Comparison of ENCODE assay signal across 1 cellular context in the genomic region with DNA sequence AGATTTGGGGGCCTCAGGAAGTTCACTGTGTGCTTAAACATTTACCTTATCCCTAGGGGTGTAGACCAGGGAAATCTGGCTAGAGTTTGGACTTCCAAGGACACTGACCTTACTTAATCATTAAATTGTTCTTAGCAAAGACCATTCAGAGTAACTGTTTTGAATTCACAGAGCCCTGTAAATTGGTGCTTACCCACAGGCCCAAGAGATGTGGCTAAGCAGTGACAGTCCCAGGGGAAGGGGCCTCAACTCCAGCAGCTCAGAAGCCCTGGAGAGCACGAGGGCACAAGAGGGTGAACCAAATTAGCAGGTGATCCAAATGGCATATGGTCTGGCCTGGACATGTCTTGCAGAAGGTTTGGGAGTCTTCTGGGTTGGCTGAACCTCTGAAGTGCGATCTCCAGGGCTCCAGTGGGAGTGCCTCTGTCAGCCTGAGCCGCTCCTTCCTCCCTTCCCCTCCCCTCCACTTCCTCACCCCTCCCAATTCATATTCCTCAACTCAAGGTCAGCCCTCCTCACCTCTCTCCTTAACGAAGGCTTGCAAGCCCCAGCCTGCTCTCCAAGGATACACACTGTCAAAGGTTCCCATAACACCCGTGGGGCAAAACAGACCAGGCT.
A peak's percentile ranks its signal among the peaks of the same experiment; 100 is the strongest.
TF ChIP-seq lines count a peak whose summit lies in the region.

No MANE protein-coding gene starts in this region.

TF ChIP-seq in K562, 482 proteins besides CTCF, POLR2A, EP300 and RAD21:
- TF ChIP-seq SPI1 (IDR thresholded peaks at IDR 0.05; ENCODE audit: borderline replicate concordance, low read depth, low read length) (peak; percentile 83; the same call in 1 of the 2 replicates), NFE2 (IDR thresholded peaks at IDR 0.05; ENCODE audit: low read depth) (no peak), SIN3A (IDR thresholded peaks at IDR 0.05; ENCODE audit: borderline replicate concordance in 2 of 2, control insufficient read depth in 1 of 2, low read depth in 2 of 2, low read length in 2 of 2) (0 out of 4 replicates have a peak, but pooled peaks of 1 of the 2 experiments have one; percentile 13), NONO (IDR thresholded peaks at IDR 0.05; ENCODE audit: low read depth in 2 of 2, low read length in 1 of 2) (no peak), MEIS2 (IDR thresholded peaks at IDR 0.05; ENCODE audit: partially characterized antibody) (no peak), CHD1 (IDR thresholded peaks at IDR 0.05; ENCODE audit: low read length) (no peak), MTA1 (IDR thresholded peaks at IDR 0.05; ENCODE audit: borderline replicate concordance) (0 out of 2 replicates have a peak, but pooled peaks have one; percentile 19), L3MBTL2 (IDR thresholded peaks at IDR 0.05) (peak; percentile 42; the same call in 1 of the 2 replicates), SLC30A9 (CRISPR knock-in tag; IDR thresholded peaks at IDR 0.05) (no peak), NRF1 (conservative IDR thresholded peaks at IDR 0.05 in 1 of 2, IDR thresholded peaks at IDR 0.05 in 1 of 2) (peak in 1 of 2 experiments; percentile 27; a peak in 2 of 4 replicates), PTRF (tag; IDR thresholded peaks at IDR 0.05) (no peak), HDGF (IDR thresholded peaks at IDR 0.05) (peak; percentile 48; the same call in 1 of the 2 replicates), NCOA1 (IDR thresholded peaks at IDR 0.05; ENCODE audit: low read depth) (no peak), ARID1B (IDR thresholded peaks at IDR 0.05) (no peak), ZNF263 (CRISPR knock-in tag; IDR thresholded peaks at IDR 0.05; ENCODE audit: borderline replicate concordance) (peak; percentile 45; the same call in 1 of the 2 replicates), MECOM (CRISPR knock-in tag; IDR thresholded peaks at IDR 0.05) (no peak), ZBTB17 (CRISPR knock-in tag; IDR thresholded peaks at IDR 0.05) (no peak), ESRRA (IDR thresholded peaks at IDR 0.05; ENCODE audit: borderline replicate concordance, low read depth) (peak; percentile 66), RCOR1 (IDR thresholded peaks at IDR 0.05; ENCODE audit: borderline replicate concordance in 1 of 2, low read depth in 2 of 2, low read length in 2 of 2) (0 out of 4 replicates have a peak, but pooled peaks of 1 of the 2 experiments have one; percentile 5), E2F3 (CRISPR knock-in tag; IDR thresholded peaks at IDR 0.05) (no peak), BDP1 (IDR thresholded peaks at IDR 0.05; ENCODE audit: insufficient read depth, insufficient read length) (no peak)
- TF ChIP-seq, protein P1, sequence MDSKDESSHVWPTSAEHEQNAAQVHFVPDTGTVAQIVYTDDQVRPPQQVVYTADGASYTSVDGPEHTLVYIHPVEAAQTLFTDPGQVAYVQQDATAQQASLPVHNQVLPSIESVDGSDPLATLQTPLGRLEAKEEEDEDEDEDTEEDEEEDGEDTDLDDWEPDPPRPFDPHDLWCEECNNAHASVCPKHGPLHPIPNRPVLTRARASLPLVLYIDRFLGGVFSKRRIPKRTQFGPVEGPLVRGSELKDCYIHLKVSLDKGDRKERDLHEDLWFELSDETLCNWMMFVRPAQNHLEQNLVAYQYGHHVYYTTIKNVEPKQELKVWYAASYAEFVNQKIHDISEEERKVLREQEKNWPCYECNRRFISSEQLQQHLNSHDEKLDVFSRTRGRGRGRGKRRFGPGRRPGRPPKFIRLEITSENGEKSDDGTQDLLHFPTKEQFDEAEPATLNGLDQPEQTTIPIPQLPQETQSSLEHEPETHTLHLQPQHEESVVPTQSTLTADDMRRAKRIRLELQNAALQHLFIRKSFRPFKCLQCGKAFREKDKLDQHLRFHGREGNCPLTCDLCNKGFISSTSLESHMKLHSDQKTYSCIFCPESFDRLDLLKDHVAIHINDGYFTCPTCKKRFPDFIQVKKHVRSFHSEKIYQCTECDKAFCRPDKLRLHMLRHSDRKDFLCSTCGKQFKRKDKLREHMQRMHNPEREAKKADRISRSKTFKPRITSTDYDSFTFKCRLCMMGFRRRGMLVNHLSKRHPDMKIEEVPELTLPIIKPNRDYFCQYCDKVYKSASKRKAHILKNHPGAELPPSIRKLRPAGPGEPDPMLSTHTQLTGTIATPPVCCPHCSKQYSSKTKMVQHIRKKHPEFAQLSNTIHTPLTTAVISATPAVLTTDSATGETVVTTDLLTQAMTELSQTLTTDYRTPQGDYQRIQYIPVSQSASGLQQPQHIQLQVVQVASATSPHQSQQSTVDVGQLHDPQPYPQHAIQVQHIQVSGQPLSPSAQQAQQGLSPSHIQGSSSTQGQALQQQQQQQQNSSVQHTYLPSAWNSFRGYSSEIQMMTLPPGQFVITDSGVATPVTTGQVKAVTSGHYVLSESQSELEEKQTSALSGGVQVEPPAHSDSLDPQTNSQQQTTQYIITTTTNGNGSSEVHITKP (IDR thresholded peaks at IDR 0.05; ENCODE audit: partially characterized antibody), result peak; percentile 89
- TF ChIP-seq, protein P2, sequence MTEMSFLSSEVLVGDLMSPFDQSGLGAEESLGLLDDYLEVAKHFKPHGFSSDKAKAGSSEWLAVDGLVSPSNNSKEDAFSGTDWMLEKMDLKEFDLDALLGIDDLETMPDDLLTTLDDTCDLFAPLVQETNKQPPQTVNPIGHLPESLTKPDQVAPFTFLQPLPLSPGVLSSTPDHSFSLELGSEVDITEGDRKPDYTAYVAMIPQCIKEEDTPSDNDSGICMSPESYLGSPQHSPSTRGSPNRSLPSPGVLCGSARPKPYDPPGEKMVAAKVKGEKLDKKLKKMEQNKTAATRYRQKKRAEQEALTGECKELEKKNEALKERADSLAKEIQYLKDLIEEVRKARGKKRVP (CRISPR knock-in tag; IDR thresholded peaks at IDR 0.05), result no peak
- TF ChIP-seq, protein P3, sequence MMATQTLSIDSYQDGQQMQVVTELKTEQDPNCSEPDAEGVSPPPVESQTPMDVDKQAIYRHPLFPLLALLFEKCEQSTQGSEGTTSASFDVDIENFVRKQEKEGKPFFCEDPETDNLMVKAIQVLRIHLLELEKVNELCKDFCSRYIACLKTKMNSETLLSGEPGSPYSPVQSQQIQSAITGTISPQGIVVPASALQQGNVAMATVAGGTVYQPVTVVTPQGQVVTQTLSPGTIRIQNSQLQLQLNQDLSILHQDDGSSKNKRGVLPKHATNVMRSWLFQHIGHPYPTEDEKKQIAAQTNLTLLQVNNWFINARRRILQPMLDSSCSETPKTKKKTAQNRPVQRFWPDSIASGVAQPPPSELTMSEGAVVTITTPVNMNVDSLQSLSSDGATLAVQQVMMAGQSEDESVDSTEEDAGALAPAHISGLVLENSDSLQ (IDR thresholded peaks at IDR 0.05), result peak; percentile 31; the same call in 1 of the 2 replicates
- TF ChIP-seq, protein P4, sequence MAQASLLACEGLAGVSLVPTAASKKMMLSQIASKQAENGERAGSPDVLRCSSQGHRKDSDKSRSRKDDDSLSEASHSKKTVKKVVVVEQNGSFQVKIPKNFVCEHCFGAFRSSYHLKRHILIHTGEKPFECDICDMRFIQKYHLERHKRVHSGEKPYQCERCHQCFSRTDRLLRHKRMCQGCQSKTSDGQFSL (CRISPR knock-in tag; IDR thresholded peaks at IDR 0.05), result peak; percentile 32; the same call in 1 of the 2 replicates
- TF ChIP-seq, protein P4 (tag; IDR thresholded peaks at IDR 0.05), result no peak
- TF ChIP-seq, protein P5, sequence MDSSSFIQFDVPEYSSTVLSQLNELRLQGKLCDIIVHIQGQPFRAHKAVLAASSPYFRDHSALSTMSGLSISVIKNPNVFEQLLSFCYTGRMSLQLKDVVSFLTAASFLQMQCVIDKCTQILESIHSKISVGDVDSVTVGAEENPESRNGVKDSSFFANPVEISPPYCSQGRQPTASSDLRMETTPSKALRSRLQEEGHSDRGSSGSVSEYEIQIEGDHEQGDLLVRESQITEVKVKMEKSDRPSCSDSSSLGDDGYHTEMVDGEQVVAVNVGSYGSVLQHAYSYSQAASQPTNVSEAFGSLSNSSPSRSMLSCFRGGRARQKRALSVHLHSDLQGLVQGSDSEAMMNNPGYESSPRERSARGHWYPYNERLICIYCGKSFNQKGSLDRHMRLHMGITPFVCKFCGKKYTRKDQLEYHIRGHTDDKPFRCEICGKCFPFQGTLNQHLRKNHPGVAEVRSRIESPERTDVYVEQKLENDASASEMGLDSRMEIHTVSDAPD (CRISPR knock-in tag; IDR thresholded peaks at IDR 0.05), result no peak
- TF ChIP-seq, protein P6, sequence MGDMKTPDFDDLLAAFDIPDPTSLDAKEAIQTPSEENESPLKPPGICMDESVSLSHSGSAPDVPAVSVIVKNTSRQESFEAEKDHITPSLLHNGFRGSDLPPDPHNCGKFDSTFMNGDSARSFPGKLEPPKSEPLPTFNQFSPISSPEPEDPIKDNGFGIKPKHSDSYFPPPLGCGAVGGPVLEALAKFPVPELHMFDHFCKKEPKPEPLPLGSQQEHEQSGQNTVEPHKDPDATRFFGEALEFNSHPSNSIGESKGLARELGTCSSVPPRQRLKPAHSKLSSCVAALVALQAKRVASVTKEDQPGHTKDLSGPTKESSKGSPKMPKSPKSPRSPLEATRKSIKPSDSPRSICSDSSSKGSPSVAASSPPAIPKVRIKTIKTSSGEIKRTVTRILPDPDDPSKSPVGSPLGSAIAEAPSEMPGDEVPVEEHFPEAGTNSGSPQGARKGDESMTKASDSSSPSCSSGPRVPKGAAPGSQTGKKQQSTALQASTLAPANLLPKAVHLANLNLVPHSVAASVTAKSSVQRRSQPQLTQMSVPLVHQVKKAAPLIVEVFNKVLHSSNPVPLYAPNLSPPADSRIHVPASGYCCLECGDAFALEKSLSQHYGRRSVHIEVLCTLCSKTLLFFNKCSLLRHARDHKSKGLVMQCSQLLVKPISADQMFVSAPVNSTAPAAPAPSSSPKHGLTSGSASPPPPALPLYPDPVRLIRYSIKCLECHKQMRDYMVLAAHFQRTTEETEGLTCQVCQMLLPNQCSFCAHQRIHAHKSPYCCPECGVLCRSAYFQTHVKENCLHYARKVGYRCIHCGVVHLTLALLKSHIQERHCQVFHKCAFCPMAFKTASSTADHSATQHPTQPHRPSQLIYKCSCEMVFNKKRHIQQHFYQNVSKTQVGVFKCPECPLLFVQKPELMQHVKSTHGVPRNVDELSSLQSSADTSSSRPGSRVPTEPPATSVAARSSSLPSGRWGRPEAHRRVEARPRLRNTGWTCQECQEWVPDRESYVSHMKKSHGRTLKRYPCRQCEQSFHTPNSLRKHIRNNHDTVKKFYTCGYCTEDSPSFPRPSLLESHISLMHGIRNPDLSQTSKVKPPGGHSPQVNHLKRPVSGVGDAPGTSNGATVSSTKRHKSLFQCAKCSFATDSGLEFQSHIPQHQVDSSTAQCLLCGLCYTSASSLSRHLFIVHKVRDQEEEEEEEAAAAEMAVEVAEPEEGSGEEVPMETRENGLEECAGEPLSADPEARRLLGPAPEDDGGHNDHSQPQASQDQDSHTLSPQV (IDR thresholded peaks at IDR 0.05), result 0 out of 2 replicates have a peak, but pooled peaks have one; percentile 16
- TF ChIP-seq, protein P7, sequence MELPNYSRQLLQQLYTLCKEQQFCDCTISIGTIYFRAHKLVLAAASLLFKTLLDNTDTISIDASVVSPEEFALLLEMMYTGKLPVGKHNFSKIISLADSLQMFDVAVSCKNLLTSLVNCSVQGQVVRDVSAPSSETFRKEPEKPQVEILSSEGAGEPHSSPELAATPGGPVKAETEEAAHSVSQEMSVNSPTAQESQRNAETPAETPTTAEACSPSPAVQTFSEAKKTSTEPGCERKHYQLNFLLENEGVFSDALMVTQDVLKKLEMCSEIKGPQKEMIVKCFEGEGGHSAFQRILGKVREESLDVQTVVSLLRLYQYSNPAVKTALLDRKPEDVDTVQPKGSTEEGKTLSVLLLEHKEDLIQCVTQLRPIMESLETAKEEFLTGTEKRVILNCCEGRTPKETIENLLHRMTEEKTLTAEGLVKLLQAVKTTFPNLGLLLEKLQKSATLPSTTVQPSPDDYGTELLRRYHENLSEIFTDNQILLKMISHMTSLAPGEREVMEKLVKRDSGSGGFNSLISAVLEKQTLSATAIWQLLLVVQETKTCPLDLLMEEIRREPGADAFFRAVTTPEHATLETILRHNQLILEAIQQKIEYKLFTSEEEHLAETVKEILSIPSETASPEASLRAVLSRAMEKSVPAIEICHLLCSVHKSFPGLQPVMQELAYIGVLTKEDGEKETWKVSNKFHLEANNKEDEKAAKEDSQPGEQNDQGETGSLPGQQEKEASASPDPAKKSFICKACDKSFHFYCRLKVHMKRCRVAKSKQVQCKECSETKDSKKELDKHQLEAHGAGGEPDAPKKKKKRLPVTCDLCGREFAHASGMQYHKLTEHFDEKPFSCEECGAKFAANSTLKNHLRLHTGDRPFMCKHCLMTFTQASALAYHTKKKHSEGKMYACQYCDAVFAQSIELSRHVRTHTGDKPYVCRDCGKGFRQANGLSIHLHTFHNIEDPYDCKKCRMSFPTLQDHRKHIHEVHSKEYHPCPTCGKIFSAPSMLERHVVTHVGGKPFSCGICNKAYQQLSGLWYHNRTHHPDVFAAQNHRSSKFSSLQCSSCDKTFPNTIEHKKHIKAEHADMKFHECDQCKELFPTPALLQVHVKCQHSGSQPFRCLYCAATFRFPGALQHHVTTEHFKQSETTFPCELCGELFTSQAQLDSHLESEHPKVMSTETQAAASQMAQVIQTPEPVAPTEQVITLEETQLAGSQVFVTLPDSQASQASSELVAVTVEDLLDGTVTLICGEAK (IDR thresholded peaks at IDR 0.05), result 0 out of 2 replicates have a peak, but pooled peaks have one; percentile 13
- TF ChIP-seq, protein P7 (CRISPR knock-in tag; IDR thresholded peaks at IDR 0.05), result no peak
TF ChIP-seq in K562: peak in this region for 14.
